In the genomic region with DNA sequence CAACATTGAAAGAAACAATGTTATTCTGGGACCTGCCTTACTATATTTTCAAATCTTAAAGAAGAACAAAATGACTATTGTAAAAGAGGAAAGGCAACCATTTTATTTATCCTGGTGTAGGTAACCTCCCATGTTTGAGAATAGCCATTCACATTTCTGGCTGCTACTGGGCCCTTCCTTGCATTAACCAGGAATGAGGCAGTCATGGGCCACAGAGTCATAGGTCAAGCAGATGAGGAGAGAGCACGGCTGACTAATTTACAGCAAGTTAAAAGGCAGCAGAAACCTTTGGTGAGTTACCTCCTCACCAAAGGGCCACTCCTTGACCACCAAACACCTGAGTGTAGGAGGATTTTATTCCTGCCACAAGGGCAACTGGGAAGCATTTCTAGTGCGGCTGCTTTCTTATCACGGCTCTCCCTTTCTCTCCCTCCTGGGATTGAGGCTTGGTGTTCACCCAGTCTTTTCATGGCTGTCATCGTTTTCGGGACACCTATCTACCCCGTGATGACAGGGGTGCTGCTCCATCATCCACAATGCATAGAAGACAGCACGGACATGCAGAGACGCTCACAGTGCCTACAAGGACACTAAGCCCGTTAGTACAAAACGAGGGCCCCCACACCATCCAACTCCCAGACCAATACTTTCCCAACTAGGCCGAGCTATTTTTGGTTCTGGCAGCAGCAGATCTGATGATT, we compare ENCODE assay signal across 19 cellular contexts. TPM values are rescaled to one million over a fixed set of nuclear protein-coding genes. Genes with fewer than 3 reads are reported as not detected.
"Had no signal": no experiment of that assay in that cellular context is flagged by ENCODE, and none has a peak within 500 bp of the region (broad histone marks: within the 10 kb centered on the region; RNA-seq: fewer than 3 reads in every experiment).

No MANE protein-coding gene starts in this region.

- H3K9me3 Mint-ChIP-seq: activated naive CD8-positive, alpha-beta T cell treated with anti-CD3 and anti-CD28 coated beads, Interleukin-2, amount 50 U/mL, for 24 hours; dendritic cell treated with granulocyte-macrophage colony-stimulating factor and Interleukin-4, amounts not matched to agents 40 ng/mL and 50 ng/mL, for 4 days; effector memory CD8-positive, alpha-beta T cell; naive thymus-derived CD8-positive, alpha-beta T cell; stimulated activated naive B cell treated with anti-CD40 and anti-IgM and Interleukin-4, amounts not matched to agents 10 μg/mL and 1 μg/mL and 100 μg/mL, for 72 hours; T-cell; type B pancreatic cell had no signal

- H3K27ac Mint-ChIP-seq: activated naive CD8-positive, alpha-beta T cell treated with anti-CD3 and anti-CD28 coated beads, Interleukin-2, amount 50 U/mL, for 24 hours; dendritic cell treated with granulocyte-macrophage colony-stimulating factor and Interleukin-4, amounts not matched to agents 40 ng/mL and 50 ng/mL, for 4 days; effector memory CD8-positive, alpha-beta T cell; naive thymus-derived CD8-positive, alpha-beta T cell; progenitor cell of endocrine pancreas; stimulated activated naive B cell treated with anti-CD40 and anti-IgM and Interleukin-4, amounts not matched to agents 10 μg/mL and 1 μg/mL and 100 μg/mL, for 72 hours; T-cell; type B pancreatic cell had no signal

- H3K9me3 ChIP-seq: gastroesophageal sphincter, spleen had no signal

- H3K4me3 Mint-ChIP-seq: activated naive CD8-positive, alpha-beta T cell treated with anti-CD3 and anti-CD28 coated beads, Interleukin-2, amount 50 U/mL, for 24 hours; dendritic cell treated with granulocyte-macrophage colony-stimulating factor and Interleukin-4, amounts not matched to agents 40 ng/mL and 50 ng/mL, for 4 days; effector memory CD8-positive, alpha-beta T cell; naive thymus-derived CD8-positive, alpha-beta T cell; stimulated activated naive B cell treated with anti-CD40 and anti-IgM and Interleukin-4, amounts not matched to agents 10 μg/mL and 1 μg/mL and 100 μg/mL, for 72 hours; T-cell; type B pancreatic cell had no signal

- ATAC-seq: activated naive CD8-positive, alpha-beta T cell treated with anti-CD3 and anti-CD28 coated beads, Interleukin-2, amount 50 U/mL, for 24 hours; effector memory CD8-positive, alpha-beta T cell; gastroesophageal sphincter; naive thymus-derived CD8-positive, alpha-beta T cell; sciatic nerve; stimulated activated naive B cell treated with anti-CD40 and anti-IgM and Interleukin-4, amounts not matched to agents 10 μg/mL and 1 μg/mL and 100 μg/mL, for 72 hours; T-cell had no signal

- H3K36me3 Mint-ChIP-seq: naive thymus-derived CD8-positive, alpha-beta T cell; stimulated activated naive B cell treated with anti-CD40 and anti-IgM and Interleukin-4, amounts not matched to agents 10 μg/mL and 1 μg/mL and 100 μg/mL, for 72 hours; T-cell; type B pancreatic cell had no signal

- H3K27ac ChIP-seq: epithelial cell of prostate, hepatocyte, spleen had no signal

- H3K27me3 ChIP-seq: gastroesophageal sphincter had no signal

- H3K36me3 ChIP-seq: gastroesophageal sphincter, spleen had no signal

- H3K4me3 ChIP-seq: gastroesophageal sphincter, hepatocyte, spleen had no signal

- DNase-seq: activated CD4-positive, alpha-beta T cell treated with anti-CD3 and anti-CD28 coated beads for 4 hours; activated naive CD4-positive, alpha-beta T cell treated with Interleukin-2 at 50 U/mL for 16 hours; activated naive CD8-positive, alpha-beta T cell treated with anti-CD3 and anti-CD28 coated beads, Interleukin-2, amount 50 U/mL, for 24 hours; central memory CD4-positive, alpha-beta T cell; effector memory CD8-positive, alpha-beta T cell; naive thymus-derived CD8-positive, alpha-beta T cell; nucleus accumbens; spleen; stimulated activated CD4-positive, alpha-beta T cell treated with anti-CD3 and anti-CD28 coated beads, Interleukin-1b, Interleukin-23, amount 100 ng/mL, for 48 hours; stimulated activated naive B cell treated with anti-CD40 and anti-IgM and Interleukin-4, amounts not matched to agents 10 μg/mL and 1 μg/mL and 100 μg/mL, for 72 hours; T-cell; T1000 had no signal

RNA-seq across cellular contexts. Expression of a gene that starts 4.4 kb away (rescaled TPM):
- total RNA-seq: naive thymus-derived CD8-positive, alpha-beta T cell had no signal
- polyA plus RNA-seq: naive thymus-derived CD8-positive, alpha-beta T cell had no signal
